ENCODE assay signal across 8 cellular contexts in the genomic region with DNA sequence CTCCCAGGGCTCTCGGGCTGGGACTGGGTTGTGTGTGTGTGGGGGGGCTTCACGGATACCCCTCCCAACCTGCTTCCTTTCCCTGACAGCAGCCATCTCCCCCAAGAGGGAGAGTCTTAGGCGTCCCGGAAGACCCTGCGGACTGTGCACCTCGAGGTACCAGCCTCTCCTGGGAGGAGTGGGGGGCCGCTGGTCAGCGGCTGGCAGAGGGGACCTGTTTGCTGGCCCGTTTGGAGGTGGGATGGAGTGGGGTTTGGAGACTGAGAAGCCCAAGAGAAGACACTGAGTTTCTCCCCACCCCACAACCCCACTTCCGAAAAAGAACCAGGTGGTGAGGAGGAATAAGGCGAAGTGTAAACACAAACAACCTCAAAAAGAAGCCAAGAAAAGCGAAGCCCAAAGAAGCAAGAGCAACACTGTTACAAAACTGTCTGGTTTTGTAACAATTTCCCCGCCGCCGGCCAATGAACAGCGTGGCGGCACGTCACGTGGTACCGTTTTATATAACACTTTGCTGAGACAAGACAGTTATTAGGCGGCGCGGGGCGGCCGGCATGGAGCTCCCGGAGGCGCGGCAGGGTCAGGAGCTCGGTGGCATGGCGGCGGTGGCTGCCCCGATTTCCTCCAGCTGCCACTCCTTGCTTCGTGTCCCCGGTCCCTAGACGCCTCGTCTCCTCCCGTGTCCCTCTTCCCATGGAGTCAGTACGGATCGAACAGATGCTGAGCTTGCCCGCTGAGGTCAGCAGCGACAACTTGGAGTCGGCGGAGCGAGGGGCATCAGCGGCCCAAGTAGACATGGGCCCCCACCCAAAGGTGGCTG. TPM values are rescaled to one million over a fixed set of nuclear protein-coding genes. Genes with fewer than 3 reads are reported as not detected.
DNase-seq lines count a peak whose midpoint lies in the region; ATAC-seq and TF ChIP-seq lines count a peak whose summit lies in the region.

LONRF3 (plus strand) TSS at position 531 of the 820 bp plus-strand sequence; CDS start at position 694, 163 bp downstream.

- H3K27ac Mint-ChIP-seq in Calu3 (ENCODE audit: unreplicated experiment) = peak within 1 kb of the TSS; percentile 87
- H3K27ac Mint-ChIP-seq in central memory CD8-positive, alpha-beta T cell (ENCODE audit: low read depth) = peak within 1 kb of the TSS; percentile 85

- H3K36me3 ChIP-seq in kidney epithelial cell (ENCODE audit: control insufficient read depth, insufficient read depth, low read length) (no peaks in the 10 kb centered on the region), Karpas-422 (ENCODE audit: insufficient read depth, low read length) (no peaks in the 10 kb centered on the region)

- ATAC-seq in activated CD4-positive, CD25-positive, alpha-beta regulatory T cell treated with anti-CD3 and anti-CD28 coated beads, Interleukin-2, amount 50 U/mL, for 24 hours = peak; percentile 52 to 57
- peak; percentile 49 for ATAC-seq in central memory CD8-positive, alpha-beta T cell (replicated peaks; ENCODE audit: extremely low read depth, poor library complexity, severe bottlenecking)
- no peak for ATAC-seq in GM21360 (IDR thresholded peaks at IDR 0.05; ENCODE audit: unreplicated experiment)

- no peak within 1 kb of the TSS for H3K27ac ChIP-seq in Karpas-422 (ENCODE audit: low read length)

- peaks cover 23% of the 10 kb centered on the region for H3K36me3 Mint-ChIP-seq in Calu3 (ENCODE audit: insufficient read depth, unreplicated experiment)
- peaks cover 2% of the 10 kb centered on the region for H3K36me3 Mint-ChIP-seq in central memory CD8-positive, alpha-beta T cell (ENCODE audit: insufficient read depth)

- no peaks in the 10 kb centered on the region for H3K9me3 Mint-ChIP-seq in Calu3 (ENCODE audit: low read depth, unreplicated experiment)
- H3K9me3 Mint-ChIP-seq in central memory CD8-positive, alpha-beta T cell = no peaks in the 10 kb centered on the region

- BruUV-seq in Calu3 (replicated peaks; lab: Mats Ljungman, UMichigan) = TSS peak; percentile 90

- H3K9ac ChIP-seq in Karpas-422 (ENCODE audit: low read length) = no peak within 1 kb of the TSS

- H2AFZ ChIP-seq in Karpas-422 (ENCODE audit: low read length) = no peak within 1 kb of the TSS

- H3K4me2 ChIP-seq in Karpas-422 (ENCODE audit: low read depth, low read length, poor library complexity, severe bottlenecking) = no peak within 1 kb of the TSS

- H3K4me1 ChIP-seq in Karpas-422 (ENCODE audit: low read length) = peaks cover 19% of the 10 kb centered on the region

- peaks cover 15% of the 10 kb centered on the region for H3K27me3 ChIP-seq in kidney epithelial cell (ENCODE audit: control insufficient read depth, insufficient read depth, low read length)
- no peaks in the 10 kb centered on the region for H3K27me3 ChIP-seq in Karpas-422 (ENCODE audit: low read length)

- no peak for TF ChIP-seq CTCF in Calu3 (IDR thresholded peaks at IDR 0.05; ENCODE audit: unreplicated experiment)
- TF ChIP-seq CTCF in LNCaP clone FGC (IDR thresholded peaks at IDR 0.05; ENCODE audit: control insufficient read depth, extremely low read depth, insufficient read depth) = no peak
- TF ChIP-seq CTCF in kidney epithelial cell (IDR thresholded peaks at IDR 0.05; ENCODE audit: insufficient read depth, low read length, poor library complexity, severe bottlenecking) = no peak

- peaks cover 20% of the 10 kb centered on the region for H3K27me3 Mint-ChIP-seq in Calu3 (ENCODE audit: unreplicated experiment)
- H3K27me3 Mint-ChIP-seq in central memory CD8-positive, alpha-beta T cell = peaks cover 42% of the 10 kb centered on the region

- no peaks in the 10 kb centered on the region for H3K79me2 ChIP-seq in Karpas-422 (ENCODE audit: low read length)

- H3K4me3 Mint-ChIP-seq in Calu3 (ENCODE audit: low read depth, unreplicated experiment) = peak within 1 kb of the TSS; percentile 90
- H3K4me3 Mint-ChIP-seq in central memory CD8-positive, alpha-beta T cell = peak within 1 kb of the TSS; percentile 87

- intact Hi-C loops in Calu3 (cut with micrococcal nuclease; ENCODE audit: unreplicated experiment) = no loop called here

- H3K4me3 ChIP-seq in LNCaP clone FGC (ENCODE audit: low read depth, low read length) (peak within 1 kb of the TSS; percentile 18; the same call in 1 of the 2 replicates), kidney epithelial cell (ENCODE audit: low read depth, low read length) (peak within 1 kb of the TSS; percentile 41), Karpas-422 (ENCODE audit: low read length) (no peak within 1 kb of the TSS)

- DNase-seq in Calu3 = peak; percentile 44
- DNase-seq in LNCaP clone FGC (ENCODE audit: low read depth) = no peak
- peak; percentile 16 to 40 for DNase-seq in central memory CD8-positive, alpha-beta T cell (ENCODE audit: low spot score in 2 of 2)
- no peak for DNase-seq in kidney epithelial cell (ENCODE audit: low read depth)
- DNase-seq in stimulated activated CD4-positive, alpha-beta T cell treated with anti-CD3 and anti-CD28 coated beads, Interleukin-12 subunit alpha, Interleukin-12 subunit beta, amount 100 ng/mL, for 24 hours (ENCODE audit: low read depth in 2 of 2) = peak; percentile 21 to 47
- DNase-seq in Karpas-422 = no peak

- CTCF ChIA-PET in Calu3 (lab: Charles Lee) = interaction anchor here (1.1 kb wide), 1 partner anchor 135 kb away, joined by 4 read pairs; no protein-coding TSS in a partner anchor

- H3K9me2 ChIP-seq in Karpas-422 (replicated peaks; ENCODE audit: insufficient read depth, low read length) = no peaks in the 10 kb centered on the region

- H3K9me3 ChIP-seq in Karpas-422 (ENCODE audit: low read length) = no peaks in the 10 kb centered on the region

- H3K4me1 Mint-ChIP-seq in Calu3 (ENCODE audit: low read depth, unreplicated experiment) = peaks cover 25% of the 10 kb centered on the region
- H3K4me1 Mint-ChIP-seq in central memory CD8-positive, alpha-beta T cell = peaks cover 9% of the 10 kb centered on the region

- H4K20me1 ChIP-seq in Karpas-422 (ENCODE audit: insufficient read depth, low read depth, low read length) = no peaks in the 10 kb centered on the region

RNA-seq across cellular contexts. Expression of gene LONRF3, which starts in this region (rescaled TPM):
- total RNA-seq in Calu3 (2022) (6.7 and 9.5 TPM in 2 replicates), kidney epithelial cell (7.2 and 8.1 TPM in 2 replicates)
- 5.4 and 6.3 TPM in 2 replicates for total RNA-seq in Karpas-422 (2014; rRNA removed; shearing (Covaris generic); ENCODE audit: low replicate concordance)

Comparison
In these comparisons a context has a peak if more than half of its experiments do, and no peak if none do; other contexts are left out.
1. DNase-seq: peak in Calu3 (single experiment), central memory CD8-positive, alpha-beta T cell (2 of 2) and stimulated activated CD4-positive, alpha-beta T cell treated with anti-CD3 and anti-CD28 coated beads, Interleukin-12 subunit alpha, Interleukin-12 subunit beta, amount 100 ng/mL, for 24 hours (2 of 2); none in LNCaP clone FGC (single experiment), kidney epithelial cell (single experiment) and Karpas-422 (single experiment).